Comparison of ENCODE assay signal across 12 cellular contexts in the genomic region with DNA sequence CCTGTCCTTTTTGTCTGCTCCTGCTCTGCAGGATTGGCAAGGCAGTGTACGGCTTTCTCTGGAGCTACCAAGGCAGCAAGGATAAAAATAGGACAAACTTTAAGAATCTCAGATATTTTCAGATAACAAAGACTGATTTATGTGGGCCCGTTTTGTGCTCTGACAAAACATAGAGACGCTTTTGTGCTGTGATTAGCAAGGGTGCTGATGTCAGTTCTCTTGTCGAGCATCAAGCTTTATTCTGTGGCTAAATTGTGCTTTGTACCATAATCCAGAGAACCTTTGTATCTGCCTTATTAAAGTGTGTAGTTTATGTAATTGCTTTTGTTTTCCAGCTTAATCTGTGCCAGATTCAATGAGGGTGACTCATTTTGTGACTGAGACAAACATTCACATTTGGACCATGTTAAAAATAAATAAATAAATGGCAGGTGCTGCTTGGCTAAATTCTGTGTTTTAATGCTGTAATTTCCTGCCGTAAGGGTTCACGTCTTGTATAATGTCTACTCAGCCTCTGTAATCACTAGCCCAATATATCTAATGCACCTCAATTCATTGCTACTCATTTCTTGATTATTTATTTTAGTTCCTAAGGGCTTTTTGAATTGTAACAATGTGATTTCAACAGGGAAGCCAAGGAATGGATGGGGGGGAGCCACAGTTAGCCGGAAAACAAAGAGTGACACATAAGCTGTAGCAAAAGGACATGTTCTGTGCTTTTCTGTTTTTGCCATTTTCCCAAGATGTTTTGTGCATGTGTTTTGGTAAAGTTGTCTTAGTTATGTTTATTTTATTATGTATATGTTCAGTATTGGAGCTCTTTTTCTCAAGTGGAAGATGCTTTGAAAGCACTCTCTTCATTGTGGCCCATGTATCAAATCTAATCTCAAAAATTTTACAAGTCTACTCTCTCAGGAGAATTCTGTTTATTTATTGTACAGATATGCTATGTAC.
DNase-seq lines count a peak whose midpoint lies in the region; ATAC-seq, FAIRE-seq and TF ChIP-seq lines count a peak whose summit lies in the region.
"Had no signal": no experiment of that assay in that cellular context is flagged by ENCODE, and none has a peak within 500 bp of the region (broad histone marks: within the 10 kb centered on the region; RNA-seq: fewer than 3 reads in every experiment).

No MANE protein-coding gene starts in this region.

- no peak overlapping the region for H3K4me2 ChIP-seq in GM12878 (ENCODE audit: control insufficient read depth, insufficient read depth)

- H3K27ac Mint-ChIP-seq in progenitor cell of endocrine pancreas, result no peak overlapping the region
- no peak overlapping the region for H3K27ac Mint-ChIP-seq in activated T-helper 17 cell treated with anti-CD3 and anti-CD28 coated beads, Interleukin-2, amount 50 U/mL, for 72 hours
- H3K27ac Mint-ChIP-seq: activated B cell treated with CpG ODN at 0.5 μM for 24 hours had no signal

- TF ChIP-seq EP300 in GM12878 (IDR thresholded peaks at IDR 0.05; ENCODE audit: borderline replicate concordance in 1 of 2, control insufficient read depth in 1 of 2, low read depth in 2 of 2, low read length in 2 of 2), result no peak

- TF ChIP-seq CTCF in GM12878 (IDR thresholded peaks at IDR 0.05 in 2 of 3, conservative IDR thresholded peaks at IDR 0.05 in 1 of 3; ENCODE audit: control insufficient read depth in 2 of 3, extremely low read depth in 1 of 3, insufficient read depth in 1 of 3, low read depth in 3 of 3, low read length in 3 of 3) (no peak), right atrium auricular region (IDR thresholded peaks at IDR 0.05) (no peak), gastrocnemius medialis (IDR thresholded peaks at IDR 0.05 in 4 of 5, conservative IDR thresholded peaks at IDR 0.05 in 1 of 5) (no peak), progenitor cell of endocrine pancreas (IDR thresholded peaks at IDR 0.05; ENCODE audit: unreplicated experiment) (no peak)

- H3K36me3 ChIP-seq in GM12878 (ENCODE audit: control insufficient read depth in 2 of 2, insufficient read depth in 2 of 2, low read length in 1 of 2), result no peaks in the 10 kb centered on the region
- H3K36me3 ChIP-seq in right atrium auricular region, result peaks cover 14% of the 10 kb centered on the region
- H3K36me3 ChIP-seq in gastrocnemius medialis, result peaks cover 0 to 6% of the 10 kb centered on the region in 2 donors

- H4K20me1 ChIP-seq in GM12878 (ENCODE audit: control insufficient read depth, insufficient read depth), result no peaks in the 10 kb centered on the region

- H3K4me1 Mint-ChIP-seq in progenitor cell of endocrine pancreas (ENCODE audit: low read depth), result peaks cover 16% of the 10 kb centered on the region
- no peaks in the 10 kb centered on the region for H3K4me1 Mint-ChIP-seq in activated T-helper 17 cell treated with anti-CD3 and anti-CD28 coated beads, Interleukin-2, amount 50 U/mL, for 72 hours

- H3K27me3 Mint-ChIP-seq in progenitor cell of endocrine pancreas, result no peaks in the 10 kb centered on the region
- peaks cover 15% of the 10 kb centered on the region for H3K27me3 Mint-ChIP-seq in activated T-helper 17 cell treated with anti-CD3 and anti-CD28 coated beads, Interleukin-2, amount 50 U/mL, for 72 hours
- H3K27me3 Mint-ChIP-seq: activated B cell treated with CpG ODN at 0.5 μM for 24 hours had no signal

- POLR2A ChIA-PET in GM12878 (lab: Charles Lee), result interaction anchor here (2.7 kb wide), 1 partner anchor 9 kb away, joined by 10 read pairs; no protein-coding TSS in a partner anchor

- H3K4me1 ChIP-seq in GM12878 (ENCODE audit: control insufficient read depth, insufficient read depth, low read length) (no peaks in the 10 kb centered on the region), right atrium auricular region (peaks cover 0 to 53% of the 10 kb centered on the region in 2 donors), gastrocnemius medialis (peaks cover 57 to 65% of the 10 kb centered on the region in 2 donors)

- peak; percentile 26 for DNase-seq in GM04504 (ENCODE audit: low read depth)
- no peak for DNase-seq in GM12878 (ENCODE audit: low read depth, low spot score)
- DNase-seq in right atrium auricular region (ENCODE audit: low spot score), result no peak
- DNase-seq in gastrocnemius medialis, result no peak
- DNase-seq in progenitor cell of endocrine pancreas (ENCODE audit: low spot score, unreplicated experiment), result no peak
- no peak for DNase-seq in NCI-H2196 (lab: John Stamatoyannopoulos, UW; ENCODE audit: unreplicated experiment)
- DNase-seq: activated B cell treated with CpG ODN at 0.5 μM for 24 hours, DND-41, NCI-H345 had no signal

- intact Hi-C loops in GM12878 (cut with micrococcal nuclease; ENCODE audit: unreplicated experiment) (no loop called here), gastrocnemius medialis (cut with DNase I; ENCODE audit: low total_unique reads) (no loop called here)

- H3K4me3 ChIP-seq in GM12878 (no peak overlapping the region), right atrium auricular region (no peak overlapping the region), gastrocnemius medialis (peak overlapping the region in 3 of 4 donors; percentile 0 to 16 (median 4))

- CTCF ChIA-PET in GM12878 (lab: Yijun Ruan, JAX), result interaction anchor here (1.0 to 3.8 kb wide), 5 partner anchors 9 to 64 kb away, joined by 3 to 16 read pairs (median 3); no protein-coding TSS in a partner anchor

- H3K9ac ChIP-seq in GM12878 (ENCODE audit: control insufficient read depth, insufficient read depth, low read length), result no peak overlapping the region

- no peak overlapping the region for H3K27ac ChIP-seq in GM12878 (ENCODE audit: control insufficient read depth, insufficient read depth)
- H3K27ac ChIP-seq in right atrium auricular region, result peak overlapping the region; percentile 6 to 60
- peak overlapping the region; percentile 15 to 67 (median 55) for H3K27ac ChIP-seq in gastrocnemius medialis

- peaks cover 0 to 2% of the 10 kb centered on the region in 2 experiments; a peak in 1 of 4 replicates for H3K27me3 ChIP-seq in GM12878 (replicated peaks in 1 of 2; ENCODE audit: control insufficient read depth in 2 of 2, insufficient read depth in 2 of 2, low read length in 1 of 2)
- H3K27me3 ChIP-seq in right atrium auricular region, result no peaks in the 10 kb centered on the region
- H3K27me3 ChIP-seq in gastrocnemius medialis, result no peaks in the 10 kb centered on the region

- peaks cover 6% of the 10 kb centered on the region for H3K36me3 Mint-ChIP-seq in progenitor cell of endocrine pancreas (ENCODE audit: insufficient read depth)
- no peaks in the 10 kb centered on the region for H3K36me3 Mint-ChIP-seq in activated T-helper 17 cell treated with anti-CD3 and anti-CD28 coated beads, Interleukin-2, amount 50 U/mL, for 72 hours (ENCODE audit: low read depth)

- SMC1A ChIA-PET in GM12878 (lab: Charles Lee; ENCODE audit: uncharacterized antibody, unreplicated experiment), result interaction anchor here (0.5 to 12.4 kb wide), 8 partner anchors 8 to 75 kb away, joined by 3 to 166 read pairs (median 4); a partner anchor contains a TSS

- FAIRE-seq in GM12878 (lab: Jason Lieb, UNC), result no peak

- H2AFZ ChIP-seq in GM12878 (ENCODE audit: control insufficient read depth, low read depth, low read length), result no peak overlapping the region

- 59% methylated on average over 7 of the region's 7 CpGs for WGBS in GM12878 (ENCODE audit: insufficient coverage, insufficient replicate concordance, low lambda C conversion rate, missing lambda C conversion rate)

- H3K9me3 ChIP-seq in GM12878 (replicated peaks; ENCODE audit: control insufficient read depth, insufficient read depth, low read length) (no peaks in the 10 kb centered on the region), right atrium auricular region (no peaks in the 10 kb centered on the region), gastrocnemius medialis (no peaks in the 10 kb centered on the region)

- TF ChIP-seq POLR2A in GM12878 (IDR thresholded peaks at IDR 0.05; ENCODE audit: low read depth, low read length) (no peak), gastrocnemius medialis (IDR thresholded peaks at IDR 0.05) (no peak)

- in situ Hi-C loops in GM12878 (cut with MboI) (no loop called here), gastrocnemius medialis (cut with MboI; ENCODE audit: low sequenced_read_pairs in 4 of 4) (no loop called here)

- H3K9me3 Mint-ChIP-seq in progenitor cell of endocrine pancreas (ENCODE audit: low read depth), result no peaks in the 10 kb centered on the region
- no peaks in the 10 kb centered on the region for H3K9me3 Mint-ChIP-seq in activated T-helper 17 cell treated with anti-CD3 and anti-CD28 coated beads, Interleukin-2, amount 50 U/mL, for 72 hours
- H3K9me3 Mint-ChIP-seq: activated B cell treated with CpG ODN at 0.5 μM for 24 hours had no signal

- ATAC-seq in GM12878, result peak; percentile 22
- peak; percentile 66 to 74 for ATAC-seq in gastrocnemius medialis
- ATAC-seq in HG02588 (IDR thresholded peaks at IDR 0.05; ENCODE audit: unreplicated experiment), result no peak
- no peak for ATAC-seq in activated T-helper 17 cell treated with anti-CD3 and anti-CD28 coated beads, Interleukin-2, amount 50 U/mL, for 72 hours (replicated peaks)
- ATAC-seq: left lobe of liver had no signal

- H3K4me3 Mint-ChIP-seq in progenitor cell of endocrine pancreas (ENCODE audit: low read depth), result no peak overlapping the region
- no peak overlapping the region for H3K4me3 Mint-ChIP-seq in activated T-helper 17 cell treated with anti-CD3 and anti-CD28 coated beads, Interleukin-2, amount 50 U/mL, for 72 hours
- H3K4me3 Mint-ChIP-seq: activated B cell treated with CpG ODN at 0.5 μM for 24 hours had no signal

- BruUV-seq in GM12878 (replicated peaks; lab: Mats Ljungman, UMichigan), result no TSS peak

- no peaks in the 10 kb centered on the region for H3K79me2 ChIP-seq in GM12878 (ENCODE audit: control insufficient read depth, insufficient read depth, low read length)

- no peak for TF ChIP-seq RAD21 in GM12878 (IDR thresholded peaks at IDR 0.05; ENCODE audit: insufficient read depth, low read depth, low read length)

- RAD21 ChIA-PET in GM12878 (lab: Charles Lee; ENCODE audit: unreplicated experiment), result interaction anchor here (1.0 to 1.3 kb wide), 2 partner anchors 8 to 35 kb away, joined by 4 read pairs; no protein-coding TSS in a partner anchor

TF ChIP-seq in GM12878, 131 proteins besides CTCF, POLR2A, EP300 and RAD21 (continues in another document):
- TF ChIP-seq BMI1 (IDR thresholded peaks at IDR 0.05; ENCODE audit: borderline replicate concordance) (no peak), PAX5 (IDR thresholded peaks at IDR 0.05; ENCODE audit: borderline replicate concordance, low read depth, low read length) (no peak), CREM (IDR thresholded peaks at IDR 0.05; ENCODE audit: low read depth) (no peak), NFYA (IDR thresholded peaks at IDR 0.05; ENCODE audit: borderline replicate concordance, low read depth, low read length) (no peak)

Comparison
In these comparisons a context has a peak if more than half of its experiments do, and no peak if none do; other contexts are left out.
1. ATAC-seq: peak in GM12878 (single experiment) and gastrocnemius medialis (2 of 2); none in HG02588 (single experiment) and activated T-helper 17 cell treated with anti-CD3 and anti-CD28 coated beads, Interleukin-2, amount 50 U/mL, for 72 hours (single experiment).
2. H3K4me3 ChIP-seq: peak in gastrocnemius medialis (3 of 4); none in GM12878 (single experiment) and right atrium auricular region (0 of 2).